ENCODE assay signal across 1 cellular context in the genomic region with DNA sequence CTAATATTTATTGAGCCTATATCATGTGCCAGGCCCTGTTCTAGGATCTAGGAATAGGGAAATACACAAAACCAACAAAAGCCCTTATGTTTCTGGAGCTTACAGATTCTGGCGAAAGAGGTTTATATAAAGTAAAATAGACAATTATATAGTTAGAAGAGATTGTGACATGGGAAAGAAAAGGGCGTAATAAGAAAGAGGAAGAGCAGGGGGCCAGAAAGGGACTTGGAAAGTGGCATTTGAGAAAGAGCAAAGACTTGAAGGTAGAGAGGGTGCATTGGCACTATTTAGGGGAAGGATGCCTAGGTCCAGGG.
TF ChIP-seq lines count a peak whose summit lies in the region.

No MANE protein-coding gene starts in this region.

TF ChIP-seq in K562, 482 proteins besides CTCF, POLR2A, EP300 and RAD21 (continued from another document):
- TF ChIP-seq, protein P1, sequence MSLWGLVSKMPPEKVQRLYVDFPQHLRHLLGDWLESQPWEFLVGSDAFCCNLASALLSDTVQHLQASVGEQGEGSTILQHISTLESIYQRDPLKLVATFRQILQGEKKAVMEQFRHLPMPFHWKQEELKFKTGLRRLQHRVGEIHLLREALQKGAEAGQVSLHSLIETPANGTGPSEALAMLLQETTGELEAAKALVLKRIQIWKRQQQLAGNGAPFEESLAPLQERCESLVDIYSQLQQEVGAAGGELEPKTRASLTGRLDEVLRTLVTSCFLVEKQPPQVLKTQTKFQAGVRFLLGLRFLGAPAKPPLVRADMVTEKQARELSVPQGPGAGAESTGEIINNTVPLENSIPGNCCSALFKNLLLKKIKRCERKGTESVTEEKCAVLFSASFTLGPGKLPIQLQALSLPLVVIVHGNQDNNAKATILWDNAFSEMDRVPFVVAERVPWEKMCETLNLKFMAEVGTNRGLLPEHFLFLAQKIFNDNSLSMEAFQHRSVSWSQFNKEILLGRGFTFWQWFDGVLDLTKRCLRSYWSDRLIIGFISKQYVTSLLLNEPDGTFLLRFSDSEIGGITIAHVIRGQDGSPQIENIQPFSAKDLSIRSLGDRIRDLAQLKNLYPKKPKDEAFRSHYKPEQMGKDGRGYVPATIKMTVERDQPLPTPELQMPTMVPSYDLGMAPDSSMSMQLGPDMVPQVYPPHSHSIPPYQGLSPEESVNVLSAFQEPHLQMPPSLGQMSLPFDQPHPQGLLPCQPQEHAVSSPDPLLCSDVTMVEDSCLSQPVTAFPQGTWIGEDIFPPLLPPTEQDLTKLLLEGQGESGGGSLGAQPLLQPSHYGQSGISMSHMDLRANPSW (CRISPR knock-in tag; IDR thresholded peaks at IDR 0.05): no peak
- TF ChIP-seq, protein P2, sequence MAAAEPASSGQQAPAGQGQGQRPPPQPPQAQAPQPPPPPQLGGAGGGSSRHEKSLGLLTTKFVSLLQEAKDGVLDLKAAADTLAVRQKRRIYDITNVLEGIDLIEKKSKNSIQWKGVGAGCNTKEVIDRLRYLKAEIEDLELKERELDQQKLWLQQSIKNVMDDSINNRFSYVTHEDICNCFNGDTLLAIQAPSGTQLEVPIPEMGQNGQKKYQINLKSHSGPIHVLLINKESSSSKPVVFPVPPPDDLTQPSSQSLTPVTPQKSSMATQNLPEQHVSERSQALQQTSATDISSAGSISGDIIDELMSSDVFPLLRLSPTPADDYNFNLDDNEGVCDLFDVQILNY (CRISPR knock-in tag; IDR thresholded peaks at IDR 0.05): no peak
- TF ChIP-seq, protein P3, sequence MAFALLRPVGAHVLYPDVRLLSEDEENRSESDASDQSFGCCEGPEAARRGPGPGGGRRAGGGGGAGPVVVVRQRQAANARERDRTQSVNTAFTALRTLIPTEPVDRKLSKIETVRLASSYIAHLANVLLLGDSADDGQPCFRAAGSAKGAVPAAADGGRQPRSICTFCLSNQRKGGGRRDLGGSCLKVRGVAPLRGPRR (CRISPR knock-in tag; IDR thresholded peaks at IDR 0.05): no peak
- TF ChIP-seq SPI1 (IDR thresholded peaks at IDR 0.05; ENCODE audit: borderline replicate concordance, low read depth, low read length) (peak; percentile 74; the same call in 1 of the 2 replicates), NCOA2 (IDR thresholded peaks at IDR 0.05; ENCODE audit: partially characterized antibody in 2 of 2) (peak in 1 of 2 experiments; percentile 31), SMARCA5 (IDR thresholded peaks at IDR 0.05) (0 out of 2 replicates have a peak, but pooled peaks have one; percentile 72), HLTF (IDR thresholded peaks at IDR 0.05) (peak; percentile 92), SNIP1 (IDR thresholded peaks at IDR 0.05; ENCODE audit: low read depth) (peak; percentile 28; the same call in 1 of the 2 replicates), RBM39 (optimal IDR thresholded peaks at IDR 0.05; ENCODE audit: low read depth, low read length) (no peak), KAT7 (CRISPR knock-in tag; IDR thresholded peaks at IDR 0.05; ENCODE audit: borderline replicate concordance) (peak; percentile 47; the same call in 1 of the 2 replicates)
- TF ChIP-seq, protein P4, sequence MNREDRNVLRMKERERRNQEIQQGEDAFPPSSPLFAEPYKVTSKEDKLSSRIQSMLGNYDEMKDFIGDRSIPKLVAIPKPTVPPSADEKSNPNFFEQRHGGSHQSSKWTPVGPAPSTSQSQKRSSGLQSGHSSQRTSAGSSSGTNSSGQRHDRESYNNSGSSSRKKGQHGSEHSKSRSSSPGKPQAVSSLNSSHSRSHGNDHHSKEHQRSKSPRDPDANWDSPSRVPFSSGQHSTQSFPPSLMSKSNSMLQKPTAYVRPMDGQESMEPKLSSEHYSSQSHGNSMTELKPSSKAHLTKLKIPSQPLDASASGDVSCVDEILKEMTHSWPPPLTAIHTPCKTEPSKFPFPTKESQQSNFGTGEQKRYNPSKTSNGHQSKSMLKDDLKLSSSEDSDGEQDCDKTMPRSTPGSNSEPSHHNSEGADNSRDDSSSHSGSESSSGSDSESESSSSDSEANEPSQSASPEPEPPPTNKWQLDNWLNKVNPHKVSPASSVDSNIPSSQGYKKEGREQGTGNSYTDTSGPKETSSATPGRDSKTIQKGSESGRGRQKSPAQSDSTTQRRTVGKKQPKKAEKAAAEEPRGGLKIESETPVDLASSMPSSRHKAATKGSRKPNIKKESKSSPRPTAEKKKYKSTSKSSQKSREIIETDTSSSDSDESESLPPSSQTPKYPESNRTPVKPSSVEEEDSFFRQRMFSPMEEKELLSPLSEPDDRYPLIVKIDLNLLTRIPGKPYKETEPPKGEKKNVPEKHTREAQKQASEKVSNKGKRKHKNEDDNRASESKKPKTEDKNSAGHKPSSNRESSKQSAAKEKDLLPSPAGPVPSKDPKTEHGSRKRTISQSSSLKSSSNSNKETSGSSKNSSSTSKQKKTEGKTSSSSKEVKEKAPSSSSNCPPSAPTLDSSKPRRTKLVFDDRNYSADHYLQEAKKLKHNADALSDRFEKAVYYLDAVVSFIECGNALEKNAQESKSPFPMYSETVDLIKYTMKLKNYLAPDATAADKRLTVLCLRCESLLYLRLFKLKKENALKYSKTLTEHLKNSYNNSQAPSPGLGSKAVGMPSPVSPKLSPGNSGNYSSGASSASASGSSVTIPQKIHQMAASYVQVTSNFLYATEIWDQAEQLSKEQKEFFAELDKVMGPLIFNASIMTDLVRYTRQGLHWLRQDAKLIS (CRISPR knock-in tag; IDR thresholded peaks at IDR 0.05): 0 out of 2 replicates have a peak, but pooled peaks have one; percentile 21
- TF ChIP-seq, protein P5, sequence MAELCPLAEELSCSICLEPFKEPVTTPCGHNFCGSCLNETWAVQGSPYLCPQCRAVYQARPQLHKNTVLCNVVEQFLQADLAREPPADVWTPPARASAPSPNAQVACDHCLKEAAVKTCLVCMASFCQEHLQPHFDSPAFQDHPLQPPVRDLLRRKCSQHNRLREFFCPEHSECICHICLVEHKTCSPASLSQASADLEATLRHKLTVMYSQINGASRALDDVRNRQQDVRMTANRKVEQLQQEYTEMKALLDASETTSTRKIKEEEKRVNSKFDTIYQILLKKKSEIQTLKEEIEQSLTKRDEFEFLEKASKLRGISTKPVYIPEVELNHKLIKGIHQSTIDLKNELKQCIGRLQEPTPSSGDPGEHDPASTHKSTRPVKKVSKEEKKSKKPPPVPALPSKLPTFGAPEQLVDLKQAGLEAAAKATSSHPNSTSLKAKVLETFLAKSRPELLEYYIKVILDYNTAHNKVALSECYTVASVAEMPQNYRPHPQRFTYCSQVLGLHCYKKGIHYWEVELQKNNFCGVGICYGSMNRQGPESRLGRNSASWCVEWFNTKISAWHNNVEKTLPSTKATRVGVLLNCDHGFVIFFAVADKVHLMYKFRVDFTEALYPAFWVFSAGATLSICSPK (IDR thresholded peaks at IDR 0.05; ENCODE audit: borderline replicate concordance): 0 out of 2 replicates have a peak, but pooled peaks have one; percentile 74
